ENCODE assay signal across 13 cellular contexts in genomic region chr10:6738464-6738824, GRCh38.
DNase-seq lines count a peak whose midpoint lies in the region; ATAC-seq and TF ChIP-seq lines count a peak whose summit lies in the region.
"Had no signal": no experiment of that assay in that cellular context is flagged by ENCODE, and none has a peak within 500 bp of the region (broad histone marks: within the 10 kb centered on the region; RNA-seq: fewer than 3 reads in every experiment).

No MANE protein-coding gene starts in this region.

- H3K9ac ChIP-seq in SK-N-MC (ENCODE audit: insufficient read length) = no peak overlapping the region
- H3K9ac ChIP-seq in fibroblast of lung (ENCODE audit: insufficient read depth, low read length) = no peak overlapping the region
- H3K9ac ChIP-seq in parathyroid adenoma = no peak overlapping the region

- H2AFZ ChIP-seq in fibroblast of lung (ENCODE audit: low read length) (peak overlapping the region; percentile 39), parathyroid adenoma (peak overlapping the region; percentile 75)

- H3K4me1 ChIP-seq in fibroblast of lung (ENCODE audit: control insufficient read depth, extremely low read depth, insufficient read depth, low read length) (peaks cover 19% of the 10 kb centered on the region), parathyroid adenoma (peaks cover 16% of the 10 kb centered on the region)

- H3K27me3 ChIP-seq in fibroblast of lung (ENCODE audit: control insufficient read depth, insufficient read depth, low read length) = no peaks in the 10 kb centered on the region
- H3K27me3 ChIP-seq in parathyroid adenoma (ENCODE audit: control insufficient read depth, insufficient read depth, low read length) = no peaks in the 10 kb centered on the region

- no peak for DNase-seq in SK-N-MC (ENCODE audit: low read depth, low spot score)
- DNase-seq in fibroblast of lung (ENCODE audit: low read depth in 2 of 2) = peak; percentile 18 to 31
- DNase-seq in HK-2 (ENCODE audit: unreplicated experiment) = no peak
- no peak for DNase-seq in NCI-H524 treated with DMSO at 0.1 percent for 48 hours (lab: John Stamatoyannopoulos, UW)
- DNase-seq in NCI-H1417 (lab: John Stamatoyannopoulos, UW) = no peak
- no peak for DNase-seq in HUDEP-2 (lab: John Stamatoyannopoulos, UW; ENCODE audit: unreplicated experiment in 76 of 76)
- DNase-seq: activated CD4-positive, alpha-beta T cell treated with anti-CD3 and anti-CD28 coated beads, Interleukin-2, amount 10 ng/mL, durations not matched to agents 7 days and 5 days; activated naive CD4-positive, alpha-beta T cell; cortex of kidney; NCI-H1105 had no signal

- no peak overlapping the region for H3K27ac ChIP-seq in SK-N-MC
- no peak overlapping the region for H3K27ac ChIP-seq in fibroblast of lung (ENCODE audit: insufficient read depth, low read length)
- H3K27ac ChIP-seq in parathyroid adenoma = no peak overlapping the region

- H4K20me1 ChIP-seq in fibroblast of lung (ENCODE audit: control insufficient read depth, extremely low read depth, insufficient read depth, low read length) = no peaks in the 10 kb centered on the region

- peak; percentile 30 for ATAC-seq in GM18511 (IDR thresholded peaks at IDR 0.05; ENCODE audit: unreplicated experiment)

- H3K4me3 ChIP-seq in SK-N-MC (peak overlapping the region; percentile 36; the same call in 1 of the 2 replicates), fibroblast of lung (replicated peaks in 1 of 4; ENCODE audit: control extremely low read depth in 1 of 4, insufficient read depth in 1 of 4, low read depth in 3 of 4, low read length in 4 of 4) (peak overlapping the region in 1 of 4 experiments; percentile 44), parathyroid adenoma (ENCODE audit: low read depth, low read length) (no peak overlapping the region)
- H3K4me3 ChIP-seq: lung had no signal

- H3K9me3 ChIP-seq in SK-N-MC (ENCODE audit: low read depth, low read length) = no peaks in the 10 kb centered on the region
- H3K9me3 ChIP-seq in fibroblast of lung (ENCODE audit: control insufficient read depth, insufficient read depth, low read depth, low read length) = no peaks in the 10 kb centered on the region
- no peaks in the 10 kb centered on the region for H3K9me3 ChIP-seq in parathyroid adenoma (ENCODE audit: control insufficient read depth, low read length)

- H3K79me2 ChIP-seq in fibroblast of lung (ENCODE audit: control insufficient read depth, insufficient read depth, low read length) = no peaks in the 10 kb centered on the region
- no peaks in the 10 kb centered on the region for H3K79me2 ChIP-seq in parathyroid adenoma

- no peaks in the 10 kb centered on the region for H3K36me3 ChIP-seq in SK-N-MC (ENCODE audit: insufficient read depth, low read length)
- no peaks in the 10 kb centered on the region for H3K36me3 ChIP-seq in fibroblast of lung (ENCODE audit: control insufficient read depth, insufficient read depth, low read length)
- H3K36me3 ChIP-seq in parathyroid adenoma (ENCODE audit: control insufficient read depth, insufficient read depth, low read length) = no peaks in the 10 kb centered on the region

- peak overlapping the region; percentile 68 for H3K4me2 ChIP-seq in fibroblast of lung (ENCODE audit: extremely low read depth, insufficient read depth, low read length)
- peak overlapping the region; percentile 5 for H3K4me2 ChIP-seq in parathyroid adenoma (ENCODE audit: low read length)

- TF ChIP-seq CTCF in fibroblast of lung (conservative IDR thresholded peaks at IDR 0.05 in 1 of 2, IDR thresholded peaks at IDR 0.05 in 1 of 2; ENCODE audit: low read depth in 1 of 2, low read length in 2 of 2) = no peak
- TF ChIP-seq CTCF in parathyroid adenoma (IDR thresholded peaks at IDR 0.05) = no peak

Comparison
In these comparisons a context has a peak if more than half of its experiments do, and no peak if none do; other contexts are left out.
1. DNase-seq: peak in fibroblast of lung (2 of 2); none in SK-N-MC (single experiment), HK-2 (single experiment), NCI-H524 treated with DMSO at 0.1 percent for 48 hours (single experiment), NCI-H1417 (0 of 3) and HUDEP-2 (0 of 76).